Comparison of ENCODE assay signal across 1 cellular context in the genomic region with DNA sequence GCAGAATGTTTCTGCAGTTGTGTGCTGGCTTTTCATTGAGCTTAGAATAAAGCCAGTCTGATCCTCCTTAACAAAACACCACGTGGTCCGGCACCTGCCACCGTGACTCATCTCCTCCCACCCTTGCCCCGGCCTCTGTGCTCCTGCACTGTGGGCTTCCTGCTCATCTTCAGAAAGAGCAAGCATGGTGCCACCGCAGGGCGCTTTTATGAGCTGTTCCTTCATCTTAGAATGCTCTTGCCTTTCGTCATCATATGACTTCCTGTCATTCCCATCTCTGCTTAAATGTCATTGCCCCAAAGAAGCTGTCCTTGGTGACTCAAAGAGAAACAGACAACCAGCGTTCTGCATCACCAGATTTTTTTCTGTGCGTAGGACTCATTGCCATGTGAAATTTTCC.
TF ChIP-seq lines count a peak whose summit lies in the region.

No MANE protein-coding gene starts in this region.

TF ChIP-seq in GM12878, 131 proteins besides CTCF, POLR2A, EP300 and RAD21 (continued from another document):
- TF ChIP-seq, protein P1, sequence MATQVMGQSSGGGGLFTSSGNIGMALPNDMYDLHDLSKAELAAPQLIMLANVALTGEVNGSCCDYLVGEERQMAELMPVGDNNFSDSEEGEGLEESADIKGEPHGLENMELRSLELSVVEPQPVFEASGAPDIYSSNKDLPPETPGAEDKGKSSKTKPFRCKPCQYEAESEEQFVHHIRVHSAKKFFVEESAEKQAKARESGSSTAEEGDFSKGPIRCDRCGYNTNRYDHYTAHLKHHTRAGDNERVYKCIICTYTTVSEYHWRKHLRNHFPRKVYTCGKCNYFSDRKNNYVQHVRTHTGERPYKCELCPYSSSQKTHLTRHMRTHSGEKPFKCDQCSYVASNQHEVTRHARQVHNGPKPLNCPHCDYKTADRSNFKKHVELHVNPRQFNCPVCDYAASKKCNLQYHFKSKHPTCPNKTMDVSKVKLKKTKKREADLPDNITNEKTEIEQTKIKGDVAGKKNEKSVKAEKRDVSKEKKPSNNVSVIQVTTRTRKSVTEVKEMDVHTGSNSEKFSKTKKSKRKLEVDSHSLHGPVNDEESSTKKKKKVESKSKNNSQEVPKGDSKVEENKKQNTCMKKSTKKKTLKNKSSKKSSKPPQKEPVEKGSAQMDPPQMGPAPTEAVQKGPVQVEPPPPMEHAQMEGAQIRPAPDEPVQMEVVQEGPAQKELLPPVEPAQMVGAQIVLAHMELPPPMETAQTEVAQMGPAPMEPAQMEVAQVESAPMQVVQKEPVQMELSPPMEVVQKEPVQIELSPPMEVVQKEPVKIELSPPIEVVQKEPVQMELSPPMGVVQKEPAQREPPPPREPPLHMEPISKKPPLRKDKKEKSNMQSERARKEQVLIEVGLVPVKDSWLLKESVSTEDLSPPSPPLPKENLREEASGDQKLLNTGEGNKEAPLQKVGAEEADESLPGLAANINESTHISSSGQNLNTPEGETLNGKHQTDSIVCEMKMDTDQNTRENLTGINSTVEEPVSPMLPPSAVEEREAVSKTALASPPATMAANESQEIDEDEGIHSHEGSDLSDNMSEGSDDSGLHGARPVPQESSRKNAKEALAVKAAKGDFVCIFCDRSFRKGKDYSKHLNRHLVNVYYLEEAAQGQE (IDR thresholded peaks at IDR 0.05; ENCODE audit: low read depth, low read length), result no peak
- TF ChIP-seq BRCA1 (IDR thresholded peaks at IDR 0.05; ENCODE audit: low read depth, low read length), result no peak
- TF ChIP-seq DPF2 (IDR thresholded peaks at IDR 0.05), result 0 out of 2 replicates have a peak, but pooled peaks have one; percentile 39
- no peak for TF ChIP-seq SUPT20H (IDR thresholded peaks at IDR 0.05; ENCODE audit: borderline replicate concordance, control insufficient read depth, low read depth, low read length)
- TF ChIP-seq CREB1 (IDR thresholded peaks at IDR 0.05; ENCODE audit: low read depth), result 0 out of 2 replicates have a peak, but pooled peaks have one; percentile 40
- peak; percentile 57; the same call in 1 of the 2 replicates for TF ChIP-seq ATF7 (IDR thresholded peaks at IDR 0.05; ENCODE audit: low read depth)
- no peak for TF ChIP-seq IRF4 (IDR thresholded peaks at IDR 0.05; ENCODE audit: low read depth, low read length)
- TF ChIP-seq CHD4 (IDR thresholded peaks at IDR 0.05), result no peak
- TF ChIP-seq, protein P2, sequence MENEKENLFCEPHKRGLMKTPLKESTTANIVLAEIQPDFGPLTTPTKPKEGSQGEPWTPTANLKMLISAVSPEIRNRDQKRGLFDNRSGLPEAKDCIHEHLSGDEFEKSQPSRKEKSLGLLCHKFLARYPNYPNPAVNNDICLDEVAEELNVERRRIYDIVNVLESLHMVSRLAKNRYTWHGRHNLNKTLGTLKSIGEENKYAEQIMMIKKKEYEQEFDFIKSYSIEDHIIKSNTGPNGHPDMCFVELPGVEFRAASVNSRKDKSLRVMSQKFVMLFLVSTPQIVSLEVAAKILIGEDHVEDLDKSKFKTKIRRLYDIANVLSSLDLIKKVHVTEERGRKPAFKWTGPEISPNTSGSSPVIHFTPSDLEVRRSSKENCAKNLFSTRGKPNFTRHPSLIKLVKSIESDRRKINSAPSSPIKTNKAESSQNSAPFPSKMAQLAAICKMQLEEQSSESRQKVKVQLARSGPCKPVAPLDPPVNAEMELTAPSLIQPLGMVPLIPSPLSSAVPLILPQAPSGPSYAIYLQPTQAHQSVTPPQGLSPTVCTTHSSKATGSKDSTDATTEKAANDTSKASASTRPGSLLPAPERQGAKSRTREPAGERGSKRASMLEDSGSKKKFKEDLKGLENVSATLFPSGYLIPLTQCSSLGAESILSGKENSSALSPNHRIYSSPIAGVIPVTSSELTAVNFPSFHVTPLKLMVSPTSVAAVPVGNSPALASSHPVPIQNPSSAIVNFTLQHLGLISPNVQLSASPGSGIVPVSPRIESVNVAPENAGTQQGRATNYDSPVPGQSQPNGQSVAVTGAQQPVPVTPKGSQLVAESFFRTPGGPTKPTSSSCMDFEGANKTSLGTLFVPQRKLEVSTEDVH (IDR thresholded peaks at IDR 0.05; ENCODE audit: low read depth, partially characterized antibody), result no peak
- no peak for TF ChIP-seq ZSCAN29 (IDR thresholded peaks at IDR 0.05)
- no peak for TF ChIP-seq HDGF (IDR thresholded peaks at IDR 0.05)
- TF ChIP-seq, protein P3, sequence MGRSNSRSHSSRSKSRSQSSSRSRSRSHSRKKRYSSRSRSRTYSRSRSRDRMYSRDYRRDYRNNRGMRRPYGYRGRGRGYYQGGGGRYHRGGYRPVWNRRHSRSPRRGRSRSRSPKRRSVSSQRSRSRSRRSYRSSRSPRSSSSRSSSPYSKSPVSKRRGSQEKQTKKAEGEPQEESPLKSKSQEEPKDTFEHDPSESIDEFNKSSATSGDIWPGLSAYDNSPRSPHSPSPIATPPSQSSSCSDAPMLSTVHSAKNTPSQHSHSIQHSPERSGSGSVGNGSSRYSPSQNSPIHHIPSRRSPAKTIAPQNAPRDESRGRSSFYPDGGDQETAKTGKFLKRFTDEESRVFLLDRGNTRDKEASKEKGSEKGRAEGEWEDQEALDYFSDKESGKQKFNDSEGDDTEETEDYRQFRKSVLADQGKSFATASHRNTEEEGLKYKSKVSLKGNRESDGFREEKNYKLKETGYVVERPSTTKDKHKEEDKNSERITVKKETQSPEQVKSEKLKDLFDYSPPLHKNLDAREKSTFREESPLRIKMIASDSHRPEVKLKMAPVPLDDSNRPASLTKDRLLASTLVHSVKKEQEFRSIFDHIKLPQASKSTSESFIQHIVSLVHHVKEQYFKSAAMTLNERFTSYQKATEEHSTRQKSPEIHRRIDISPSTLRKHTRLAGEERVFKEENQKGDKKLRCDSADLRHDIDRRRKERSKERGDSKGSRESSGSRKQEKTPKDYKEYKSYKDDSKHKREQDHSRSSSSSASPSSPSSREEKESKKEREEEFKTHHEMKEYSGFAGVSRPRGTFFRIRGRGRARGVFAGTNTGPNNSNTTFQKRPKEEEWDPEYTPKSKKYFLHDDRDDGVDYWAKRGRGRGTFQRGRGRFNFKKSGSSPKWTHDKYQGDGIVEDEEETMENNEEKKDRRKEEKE (IDR thresholded peaks at IDR 0.05), result no peak
- TF ChIP-seq JUNB (IDR thresholded peaks at IDR 0.05), result peak; percentile 33; the same call in 1 of the 2 replicates
- TF ChIP-seq BHLHE40 (IDR thresholded peaks at IDR 0.05; ENCODE audit: borderline replicate concordance in 1 of 2, low read depth in 2 of 2, low read length in 1 of 2), result peak in 1 of 2 experiments; percentile 70; a peak in 1 of 4 replicates
- TF ChIP-seq, protein P4, sequence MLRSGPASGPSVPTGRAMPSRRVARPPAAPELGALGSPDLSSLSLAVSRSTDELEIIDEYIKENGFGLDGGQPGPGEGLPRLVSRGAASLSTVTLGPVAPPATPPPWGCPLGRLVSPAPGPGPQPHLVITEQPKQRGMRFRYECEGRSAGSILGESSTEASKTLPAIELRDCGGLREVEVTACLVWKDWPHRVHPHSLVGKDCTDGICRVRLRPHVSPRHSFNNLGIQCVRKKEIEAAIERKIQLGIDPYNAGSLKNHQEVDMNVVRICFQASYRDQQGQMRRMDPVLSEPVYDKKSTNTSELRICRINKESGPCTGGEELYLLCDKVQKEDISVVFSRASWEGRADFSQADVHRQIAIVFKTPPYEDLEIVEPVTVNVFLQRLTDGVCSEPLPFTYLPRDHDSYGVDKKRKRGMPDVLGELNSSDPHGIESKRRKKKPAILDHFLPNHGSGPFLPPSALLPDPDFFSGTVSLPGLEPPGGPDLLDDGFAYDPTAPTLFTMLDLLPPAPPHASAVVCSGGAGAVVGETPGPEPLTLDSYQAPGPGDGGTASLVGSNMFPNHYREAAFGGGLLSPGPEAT (IDR thresholded peaks at IDR 0.05; ENCODE audit: low read depth), result no peak
- TF ChIP-seq RUNX3 (IDR thresholded peaks at IDR 0.05; ENCODE audit: low read length), result no peak
- TF ChIP-seq, protein P5, sequence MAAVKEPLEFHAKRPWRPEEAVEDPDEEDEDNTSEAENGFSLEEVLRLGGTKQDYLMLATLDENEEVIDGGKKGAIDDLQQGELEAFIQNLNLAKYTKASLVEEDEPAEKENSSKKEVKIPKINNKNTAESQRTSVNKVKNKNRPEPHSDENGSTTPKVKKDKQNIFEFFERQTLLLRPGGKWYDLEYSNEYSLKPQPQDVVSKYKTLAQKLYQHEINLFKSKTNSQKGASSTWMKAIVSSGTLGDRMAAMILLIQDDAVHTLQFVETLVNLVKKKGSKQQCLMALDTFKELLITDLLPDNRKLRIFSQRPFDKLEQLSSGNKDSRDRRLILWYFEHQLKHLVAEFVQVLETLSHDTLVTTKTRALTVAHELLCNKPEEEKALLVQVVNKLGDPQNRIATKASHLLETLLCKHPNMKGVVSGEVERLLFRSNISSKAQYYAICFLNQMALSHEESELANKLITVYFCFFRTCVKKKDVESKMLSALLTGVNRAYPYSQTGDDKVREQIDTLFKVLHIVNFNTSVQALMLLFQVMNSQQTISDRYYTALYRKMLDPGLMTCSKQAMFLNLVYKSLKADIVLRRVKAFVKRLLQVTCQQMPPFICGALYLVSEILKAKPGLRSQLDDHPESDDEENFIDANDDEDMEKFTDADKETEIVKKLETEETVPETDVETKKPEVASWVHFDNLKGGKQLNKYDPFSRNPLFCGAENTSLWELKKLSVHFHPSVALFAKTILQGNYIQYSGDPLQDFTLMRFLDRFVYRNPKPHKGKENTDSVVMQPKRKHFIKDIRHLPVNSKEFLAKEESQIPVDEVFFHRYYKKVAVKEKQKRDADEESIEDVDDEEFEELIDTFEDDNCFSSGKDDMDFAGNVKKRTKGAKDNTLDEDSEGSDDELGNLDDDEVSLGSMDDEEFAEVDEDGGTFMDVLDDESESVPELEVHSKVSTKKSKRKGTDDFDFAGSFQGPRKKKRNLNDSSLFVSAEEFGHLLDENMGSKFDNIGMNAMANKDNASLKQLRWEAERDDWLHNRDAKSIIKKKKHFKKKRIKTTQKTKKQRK (IDR thresholded peaks at IDR 0.05; ENCODE audit: low read depth, low read length), result no peak
- peak; percentile 43 to 47; a peak in 2 of 4 replicates for TF ChIP-seq IKZF2 (IDR thresholded peaks at IDR 0.05)
- TF ChIP-seq CREM (IDR thresholded peaks at IDR 0.05; ENCODE audit: low read depth), result 0 out of 2 replicates have a peak, but pooled peaks have one; percentile 32
